Comparison of ENCODE assay signal across 1 cellular context in the genomic region with DNA sequence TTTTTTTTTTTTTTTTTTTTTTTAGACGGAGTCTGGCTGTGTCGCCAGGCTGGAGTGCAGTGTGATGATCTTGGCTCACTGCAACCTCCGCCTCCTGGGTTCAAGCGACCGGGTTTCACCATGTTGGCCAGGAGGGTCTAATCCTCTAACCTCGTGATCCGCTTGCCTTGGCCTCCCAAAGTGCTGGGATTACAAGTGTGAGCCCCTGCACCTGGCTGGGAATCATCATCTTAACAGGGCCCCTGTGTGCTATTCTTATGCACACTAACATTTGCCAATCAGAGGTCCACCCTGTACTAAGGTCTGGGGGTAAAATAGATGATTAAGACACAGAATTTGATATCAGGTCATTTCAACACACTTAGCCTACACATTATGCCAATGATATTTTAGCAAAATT.
TF ChIP-seq lines count a peak whose summit lies in the region.

No MANE protein-coding gene starts in this region.

TF ChIP-seq in WTC11, 78 proteins besides CTCF, POLR2A, EP300 and RAD21 (continued from another document):
- TF ChIP-seq, protein P1, sequence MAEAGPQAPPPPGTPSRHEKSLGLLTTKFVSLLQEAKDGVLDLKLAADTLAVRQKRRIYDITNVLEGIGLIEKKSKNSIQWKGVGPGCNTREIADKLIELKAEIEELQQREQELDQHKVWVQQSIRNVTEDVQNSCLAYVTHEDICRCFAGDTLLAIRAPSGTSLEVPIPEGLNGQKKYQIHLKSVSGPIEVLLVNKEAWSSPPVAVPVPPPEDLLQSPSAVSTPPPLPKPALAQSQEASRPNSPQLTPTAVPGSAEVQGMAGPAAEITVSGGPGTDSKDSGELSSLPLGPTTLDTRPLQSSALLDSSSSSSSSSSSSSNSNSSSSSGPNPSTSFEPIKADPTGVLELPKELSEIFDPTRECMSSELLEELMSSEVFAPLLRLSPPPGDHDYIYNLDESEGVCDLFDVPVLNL (CRISPR knock-in tag; IDR thresholded peaks at IDR 0.05; ENCODE audit: borderline replicate concordance, low read depth), result no peak
- TF ChIP-seq JAZF1 (CRISPR knock-in tag; IDR thresholded peaks at IDR 0.05), result no peak
- no peak for TF ChIP-seq IRF2 (CRISPR knock-in tag; IDR thresholded peaks at IDR 0.05; ENCODE audit: borderline replicate concordance, low read depth)
- TF ChIP-seq ATF2 (CRISPR knock-in tag; IDR thresholded peaks at IDR 0.05; ENCODE audit: borderline replicate concordance, low read depth), result no peak
- TF ChIP-seq FOXP4 (CRISPR knock-in tag; IDR thresholded peaks at IDR 0.05), result no peak
- no peak for TF ChIP-seq ZNF423 (CRISPR knock-in tag; IDR thresholded peaks at IDR 0.05)
- no peak for TF ChIP-seq TP53 (CRISPR knock-in tag; IDR thresholded peaks at IDR 0.05)
- no peak for TF ChIP-seq PRDM15 (CRISPR knock-in tag; IDR thresholded peaks at IDR 0.05)
- TF ChIP-seq SMAD4 (CRISPR knock-in tag; IDR thresholded peaks at IDR 0.05), result no peak
TF ChIP-seq in WTC11: peak in this region for 6.
